Comparison of ENCODE assay signal across 11 cellular contexts in the genomic region with DNA sequence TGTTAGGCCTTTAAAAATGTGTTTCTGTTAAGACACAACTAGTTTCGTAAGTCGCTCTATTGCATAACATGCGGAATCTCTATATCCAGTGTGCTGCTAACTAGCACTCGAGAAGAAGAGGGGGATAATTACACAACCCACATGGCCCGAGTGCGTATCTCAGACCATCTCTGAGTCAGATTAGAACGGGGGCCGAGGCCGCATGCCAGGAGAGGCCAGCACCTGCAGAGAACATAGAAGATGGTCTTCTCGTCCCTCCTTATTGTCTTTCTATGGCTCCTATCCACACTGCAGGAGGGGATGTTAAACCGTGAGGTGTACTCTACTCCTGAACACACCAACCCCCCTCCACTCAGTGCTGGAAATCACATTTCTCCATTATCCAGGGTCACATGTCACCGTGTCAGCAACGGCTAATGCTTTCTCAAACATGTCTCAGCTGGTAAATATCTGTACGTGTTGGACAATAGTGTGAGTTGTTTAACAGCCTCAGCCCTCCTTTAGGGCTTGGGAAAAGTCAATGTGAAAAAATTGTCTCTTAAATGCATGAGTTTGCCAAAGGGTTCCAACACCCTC. TPM values are rescaled to one million over a fixed set of nuclear protein-coding genes. Genes with fewer than 3 reads are reported as not detected.
DNase-seq lines count a peak whose midpoint lies in the region; ATAC-seq and TF ChIP-seq lines count a peak whose summit lies in the region.
"Had no signal": no experiment of that assay in that cellular context is flagged by ENCODE, and none has a peak within 500 bp of the region (broad histone marks: within the 10 kb centered on the region; RNA-seq: fewer than 3 reads in every experiment).

No MANE protein-coding gene starts in this region.

- DNase-seq in activated CD8-positive, alpha-beta T cell treated with anti-CD3 and anti-CD28 coated beads for 36 hours: no peak
- no peak for DNase-seq in activated CD8-positive, alpha-beta T cell treated with anti-CD3 and anti-CD28 coated beads, Interleukin-2, amount 10 ng/mL, durations not matched to agents 7 days and 5 days
- peak; percentile 95 for DNase-seq in RWPE1 (ENCODE audit: low spot score)
- peak; percentile 96 for DNase-seq in fibroblast of villous mesenchyme (ENCODE audit: low read depth)
- DNase-seq in suprapubic skin (ENCODE audit: low spot score in 2 of 2): no peak
- DNase-seq in H9: no peak
- no peak for DNase-seq in BE2C
- DNase-seq: activated CD4-positive, alpha-beta T cell treated with anti-CD3 and anti-CD28 coated beads, Interleukin-2, amount 50 U/mL, for 48 hours; occipital lobe had no signal

- POLR2A ChIA-PET in activated CD8-positive, alpha-beta T cell treated with anti-CD3 and anti-CD28 coated beads for 36 hours (lab: Charles Lee): interaction anchor here (0.7 to 12.7 kb wide), 3 partner anchors 12 to 114 kb away, joined by 3 to 167 read pairs (median 6); no protein-coding TSS in a partner anchor
- POLR2A ChIA-PET in activated CD8-positive, alpha-beta T cell treated with anti-CD3 and anti-CD28 coated beads, Interleukin-2, amount 10 ng/mL, durations not matched to agents 7 days and 5 days (lab: Charles Lee): no interaction called here
- POLR2A ChIA-PET in RWPE1 (lab: Yijun Ruan, JAX; ENCODE audit: low non-redundant PET): no interaction called here

- peak overlapping the region; percentile 100 for H3K27ac ChIP-seq in RWPE1
- peak overlapping the region; percentile 53 for H3K27ac ChIP-seq in suprapubic skin
- H3K27ac ChIP-seq in H9 (ENCODE audit: insufficient read length, low read depth, low read length): no peak overlapping the region
- H3K27ac ChIP-seq: body of pancreas had no signal

- H3K36me3 Mint-ChIP-seq in activated CD8-positive, alpha-beta T cell treated with anti-CD3 and anti-CD28 coated beads for 36 hours (ENCODE audit: low read depth): peaks cover 23% of the 10 kb centered on the region
- peaks cover 35% of the 10 kb centered on the region for H3K36me3 Mint-ChIP-seq in activated CD8-positive, alpha-beta T cell treated with anti-CD3 and anti-CD28 coated beads, Interleukin-2, amount 10 ng/mL, durations not matched to agents 7 days and 5 days (ENCODE audit: low read depth)
- H3K36me3 Mint-ChIP-seq in H9 (ENCODE audit: insufficient read depth in 1 of 3, low read depth in 3 of 3): peaks cover 4 to 17% (median 12%) of the 10 kb centered on the region in 3 experiments; a peak in 6 of 7 replicates

- no peak overlapping the region for H3T11ph ChIP-seq in H9 (ENCODE audit: low read length)

- H3K9ac ChIP-seq in H9 (ENCODE audit: extremely low read depth, insufficient read length, low read length): no peak overlapping the region

- WGBS in suprapubic skin: 45% methylated on average over 14 of the region's 14 CpGs
- no CpG with 5 or more reads among the region's 14 CpGs for WGBS in H9 (ENCODE audit: extremely low coverage, insufficient read length, low lambda C conversion rate)

- no peak overlapping the region for H2BK20ac ChIP-seq in H9 (ENCODE audit: low read depth, low read length, poor library complexity, severe bottlenecking)

- H3K27me3 ChIP-seq in suprapubic skin (no peaks in the 10 kb centered on the region), H9 (ENCODE audit: insufficient read depth, low read length) (no peaks in the 10 kb centered on the region), BE2C (no peaks in the 10 kb centered on the region)
- H3K27me3 ChIP-seq: body of pancreas had no signal

- H3K4me1 Mint-ChIP-seq in activated CD8-positive, alpha-beta T cell treated with anti-CD3 and anti-CD28 coated beads for 36 hours (ENCODE audit: low read depth): peaks cover 86% of the 10 kb centered on the region
- H3K4me1 Mint-ChIP-seq in activated CD8-positive, alpha-beta T cell treated with anti-CD3 and anti-CD28 coated beads, Interleukin-2, amount 10 ng/mL, durations not matched to agents 7 days and 5 days (ENCODE audit: low read depth): peaks cover 72% of the 10 kb centered on the region
- H3K4me1 Mint-ChIP-seq in H9: peaks cover 15 to 21% of the 10 kb centered on the region in 2 experiments

- no peak overlapping the region for H4K8ac ChIP-seq in H9 (replicated peaks; ENCODE audit: insufficient read length, low read depth, low read length)

- H3K23me2 ChIP-seq in H9 (ENCODE audit: insufficient read length, low read depth, low read length, poor library complexity, severe bottlenecking): no peaks in the 10 kb centered on the region

- no peak overlapping the region for H2AFZ ChIP-seq in H9 (ENCODE audit: low read length)

- H4K20me1 ChIP-seq in H9 (ENCODE audit: control insufficient read depth, insufficient read depth, insufficient read length): no peaks in the 10 kb centered on the region

- H3K4me1 ChIP-seq in suprapubic skin: peaks cover 18% of the 10 kb centered on the region
- H3K4me1 ChIP-seq in H9 (ENCODE audit: insufficient read depth, low read length): no peaks in the 10 kb centered on the region; the same call in 1 of the 2 replicates
- no peaks in the 10 kb centered on the region for H3K4me1 ChIP-seq in BE2C
- H3K4me1 ChIP-seq: body of pancreas had no signal

- TF ChIP-seq POLR2A in suprapubic skin (IDR thresholded peaks at IDR 0.05): no peak

- no peak overlapping the region for H3K4me2 ChIP-seq in H9 (ENCODE audit: insufficient read depth, insufficient read length, low read length)

- H3K9me3 ChIP-seq in suprapubic skin (no peaks in the 10 kb centered on the region), H9 (ENCODE audit: control insufficient read depth, low read depth, low read length) (no peaks in the 10 kb centered on the region), BE2C (no peaks in the 10 kb centered on the region)
- H3K9me3 ChIP-seq: body of pancreas had no signal

- peaks cover 2% of the 10 kb centered on the region for H3K79me1 ChIP-seq in H9 (ENCODE audit: insufficient read depth, low read depth, low read length, poor library complexity, severe bottlenecking)

- no peak overlapping the region for H4K5ac ChIP-seq in H9 (ENCODE audit: insufficient read length, low read depth, low read length)

- H3K27ac Mint-ChIP-seq in activated CD8-positive, alpha-beta T cell treated with anti-CD3 and anti-CD28 coated beads for 36 hours: peak overlapping the region; percentile 52
- no peak overlapping the region for H3K27ac Mint-ChIP-seq in activated CD8-positive, alpha-beta T cell treated with anti-CD3 and anti-CD28 coated beads, Interleukin-2, amount 10 ng/mL, durations not matched to agents 7 days and 5 days
- peak overlapping the region in 1 of 3 experiments; percentile 59; a peak in 2 of 7 replicates for H3K27ac Mint-ChIP-seq in H9

- no peak for TF ChIP-seq CTCF in activated CD8-positive, alpha-beta T cell treated with anti-CD3 and anti-CD28 coated beads for 36 hours (IDR thresholded peaks at IDR 0.05)
- TF ChIP-seq CTCF in RWPE1 (conservative IDR thresholded peaks at IDR 0.05; ENCODE audit: low read depth) (no peak), fibroblast of villous mesenchyme (IDR thresholded peaks at IDR 0.05; ENCODE audit: insufficient read depth, low read depth, low read length) (no peak), suprapubic skin (IDR thresholded peaks at IDR 0.05) (no peak), H9 (conservative IDR thresholded peaks at IDR 0.05) (no peak), BE2C (IDR thresholded peaks at IDR 0.05; ENCODE audit: low read depth, low read length) (no peak)

- no peak overlapping the region for H2AK5ac ChIP-seq in H9 (ENCODE audit: insufficient read length, low read length)

- H3K4ac ChIP-seq in H9 (ENCODE audit: low read depth, low read length): no peak overlapping the region

- no peak overlapping the region for H2BK120ac ChIP-seq in H9 (ENCODE audit: low read depth, low read length, poor library complexity, severe bottlenecking)

- H3K4me3 ChIP-seq in fibroblast of villous mesenchyme (ENCODE audit: low read depth, low read length) (no peak overlapping the region), suprapubic skin (no peak overlapping the region), BE2C (ENCODE audit: low read depth, low read length) (no peak overlapping the region)
- H3K4me3 ChIP-seq: body of pancreas had no signal

- CTCF ChIA-PET in activated CD8-positive, alpha-beta T cell treated with anti-CD3 and anti-CD28 coated beads for 36 hours (lab: Charles Lee): interaction anchor here (1.1 to 14.9 kb wide), 5 partner anchors 9 to 38 kb away, joined by 3 to 183 read pairs (median 5); no protein-coding TSS in a partner anchor
- CTCF ChIA-PET in activated CD8-positive, alpha-beta T cell treated with anti-CD3 and anti-CD28 coated beads, Interleukin-2, amount 10 ng/mL, durations not matched to agents 7 days and 5 days (lab: Charles Lee): interaction anchor here (1.0 to 12.8 kb wide), 6 partner anchors 10 to 59 kb away, joined by 3 to 190 read pairs (median 4); no protein-coding TSS in a partner anchor
- CTCF ChIA-PET in RWPE1 (lab: Yijun Ruan, JAX): interaction anchor here (0.6 to 1.2 kb wide), 6 partner anchors 19 to 510 kb away, joined by 3 to 6 read pairs (median 3); no protein-coding TSS in a partner anchor

- no peak overlapping the region for H2BK5ac ChIP-seq in H9 (ENCODE audit: insufficient read length, low read length)

- no peak overlapping the region for H3K14ac ChIP-seq in H9 (ENCODE audit: insufficient read depth, low read length)

- no peak for ATAC-seq in activated CD8-positive, alpha-beta T cell treated with anti-CD3 and anti-CD28 coated beads for 36 hours
- ATAC-seq in activated CD8-positive, alpha-beta T cell treated with anti-CD3 and anti-CD28 coated beads, Interleukin-2, amount 10 ng/mL, durations not matched to agents 7 days and 5 days: no peak
- ATAC-seq in GM18873 (IDR thresholded peaks at IDR 0.05; ENCODE audit: low FRiP score, unreplicated experiment): no peak
- ATAC-seq: body of pancreas had no signal

- H3K36me3 ChIP-seq in suprapubic skin (no peaks in the 10 kb centered on the region), BE2C (no peaks in the 10 kb centered on the region)

- H2BK15ac ChIP-seq in H9 (ENCODE audit: low read depth, low read length): no peak overlapping the region

- H4K91ac ChIP-seq in H9 (ENCODE audit: insufficient read length, low read depth, low read length): no peak overlapping the region

- H3K9me3 Mint-ChIP-seq in activated CD8-positive, alpha-beta T cell treated with anti-CD3 and anti-CD28 coated beads for 36 hours: no peaks in the 10 kb centered on the region
- H3K9me3 Mint-ChIP-seq in activated CD8-positive, alpha-beta T cell treated with anti-CD3 and anti-CD28 coated beads, Interleukin-2, amount 10 ng/mL, durations not matched to agents 7 days and 5 days (ENCODE audit: insufficient read depth): no peaks in the 10 kb centered on the region
- H3K9me3 Mint-ChIP-seq in H9: no peaks in the 10 kb centered on the region

- no peaks in the 10 kb centered on the region for H3K27me3 Mint-ChIP-seq in activated CD8-positive, alpha-beta T cell treated with anti-CD3 and anti-CD28 coated beads for 36 hours
- no peaks in the 10 kb centered on the region for H3K27me3 Mint-ChIP-seq in activated CD8-positive, alpha-beta T cell treated with anti-CD3 and anti-CD28 coated beads, Interleukin-2, amount 10 ng/mL, durations not matched to agents 7 days and 5 days (ENCODE audit: low read depth)
- no peaks in the 10 kb centered on the region for H3K27me3 Mint-ChIP-seq in H9 (ENCODE audit: low read depth)

- H3K79me2 ChIP-seq in H9 (ENCODE audit: insufficient read depth, low read length): no peaks in the 10 kb centered on the region

- H3K23ac ChIP-seq in H9 (ENCODE audit: insufficient read length, low read depth, low read length): no peak overlapping the region

- H3K4me3 Mint-ChIP-seq in activated CD8-positive, alpha-beta T cell treated with anti-CD3 and anti-CD28 coated beads for 36 hours: no peak overlapping the region
- no peak overlapping the region for H3K4me3 Mint-ChIP-seq in activated CD8-positive, alpha-beta T cell treated with anti-CD3 and anti-CD28 coated beads, Interleukin-2, amount 10 ng/mL, durations not matched to agents 7 days and 5 days
- no peak overlapping the region for H3K4me3 Mint-ChIP-seq in H9

- TF ChIP-seq EP300 in suprapubic skin (IDR thresholded peaks at IDR 0.05): no peak

- intact Hi-C loops in activated CD8-positive, alpha-beta T cell treated with anti-CD3 and anti-CD28 coated beads for 36 hours (cut with micrococcal nuclease): no loop called here

- no peak overlapping the region for H3K18ac ChIP-seq in H9 (ENCODE audit: insufficient read length, low read depth, low read length)

- H2BK12ac ChIP-seq in H9 (ENCODE audit: insufficient read length, low read depth, low read length): no peak overlapping the region

- H3K56ac ChIP-seq in H9 (ENCODE audit: insufficient read length, low read depth, low read length): no peak overlapping the region

RNA-seq across cellular contexts. Expression of gene CCDC88C, which starts 56.3 kb away (rescaled TPM):
- 10 to 100 TPM; 83.6 to 87.8 TPM for total RNA-seq in activated CD8-positive, alpha-beta T cell treated with anti-CD3 and anti-CD28 coated beads for 36 hours
- total RNA-seq in activated CD8-positive, alpha-beta T cell treated with anti-CD3 and anti-CD28 coated beads, Interleukin-2, amount 10 ng/mL, durations not matched to agents 7 days and 5 days: 100 to 1,000 TPM; 147 to 153 TPM
- total RNA-seq in fibroblast of villous mesenchyme (under 0.01 and 0.32 TPM in 2 replicates), suprapubic skin (10 to 100 TPM; 16.6 to 25.0 (median 22.8) TPM), H9 (2021) (46.6 and 52.4 TPM in 2 replicates)
- 23.6 TPM for polyA plus RNA-seq in BE2C (2012; ENCODE audit: insufficient read depth, insufficient read length, low read depth)

Comparison
In these comparisons a context has a peak if more than half of its experiments do, and no peak if none do; other contexts are left out.
1. DNase-seq: peak in RWPE1 (single experiment) and fibroblast of villous mesenchyme (single experiment); none in activated CD8-positive, alpha-beta T cell treated with anti-CD3 and anti-CD28 coated beads for 36 hours (single experiment), activated CD8-positive, alpha-beta T cell treated with anti-CD3 and anti-CD28 coated beads, Interleukin-2, amount 10 ng/mL, durations not matched to agents 7 days and 5 days (single experiment), suprapubic skin (0 of 2), H9 (single experiment) and BE2C (single experiment).
2. RNA of gene CCDC88C, which starts 56.3 kb away (total RNA-seq): 147 to 153 TPM in activated CD8-positive, alpha-beta T cell treated with anti-CD3 and anti-CD28 coated beads, Interleukin-2, amount 10 ng/mL, durations not matched to agents 7 days and 5 days, 83.6 to 87.8 TPM in activated CD8-positive, alpha-beta T cell treated with anti-CD3 and anti-CD28 coated beads for 36 hours, 46.6 to 52.4 TPM in H9 and 16.6 to 25.0 TPM in suprapubic skin; under 0.01 to 0.32 TPM in fibroblast of villous mesenchyme; every median in the first group is over 10 times any median in the second.